8 cellular contexts compared by ENCODE assay signal in genomic region chr20:47392015-47392720, GRCh38. TPM values are rescaled to one million over a fixed set of nuclear protein-coding genes. Genes with fewer than 3 reads are reported as not detected.
DNase-seq lines count a peak whose midpoint lies in the region; ATAC-seq and TF ChIP-seq lines count a peak whose summit lies in the region.

No MANE protein-coding gene starts in this region.

- TSS peak; percentile 81 for BruUV-seq in mammary epithelial cell (replicated peaks; lab: Mats Ljungman, UMichigan)

- H3K4me3 ChIP-seq in mammary epithelial cell (replicated peaks in 1 of 3; ENCODE audit: insufficient read depth in 1 of 3, low read depth in 2 of 3, low read length in 3 of 3): no peak overlapping the region

- H3K79me2 ChIP-seq in mammary epithelial cell (ENCODE audit: insufficient read depth, low read length): no peaks in the 10 kb centered on the region

- no peaks in the 10 kb centered on the region for H3K9me3 ChIP-seq in mammary epithelial cell (replicated peaks; ENCODE audit: insufficient read depth, low read length)

- H3K9ac ChIP-seq in mammary epithelial cell (ENCODE audit: insufficient read depth, low read length): peak overlapping the region; percentile 79

- H3K4me2 ChIP-seq in mammary epithelial cell (ENCODE audit: insufficient read depth, low read depth, low read length): peak overlapping the region; percentile 71

- no peaks in the 10 kb centered on the region for H3K27me3 ChIP-seq in mammary epithelial cell (ENCODE audit: insufficient read depth, low read length)

- in situ Hi-C loops in mammary epithelial cell (cut with MboI; ENCODE audit: low sequenced_read_pairs in 2 of 2): loop anchor here in 1 of 2 donors (5.0 to 25.0 kb wide), 2 partner anchors 60 to 220 kb away; no protein-coding TSS in a partner anchor

- 17% methylated on average over 7 of the region's 7 CpGs for WGBS in mammary epithelial cell (ENCODE audit: low coverage, missing lambda C conversion rate)

- H3K27me3 Mint-ChIP-seq in activated T-cell treated with anti-CD3 and anti-CD28 coated beads, Interleukin-2, amount 50 U/mL, for 24 hours: no peaks in the 10 kb centered on the region

- no peak overlapping the region for H3K4me3 Mint-ChIP-seq in activated T-cell treated with anti-CD3 and anti-CD28 coated beads, Interleukin-2, amount 50 U/mL, for 24 hours

- H3K4me1 Mint-ChIP-seq in activated T-cell treated with anti-CD3 and anti-CD28 coated beads, Interleukin-2, amount 50 U/mL, for 24 hours (ENCODE audit: low read depth): peaks cover 22% of the 10 kb centered on the region

- CTCF ChIA-PET in mammary epithelial cell (lab: Charles Lee; ENCODE audit: low non-redundant PET): interaction anchor here (0.6 to 0.7 kb wide), 2 partner anchors 8 to 196 kb away, joined by 7 to 8 read pairs; no protein-coding TSS in a partner anchor

- peak overlapping the region; percentile 80 for H3K27ac Mint-ChIP-seq in activated T-cell treated with anti-CD3 and anti-CD28 coated beads, Interleukin-2, amount 50 U/mL, for 24 hours

- H3K9me3 Mint-ChIP-seq in activated T-cell treated with anti-CD3 and anti-CD28 coated beads, Interleukin-2, amount 50 U/mL, for 24 hours: peaks cover 10% of the 10 kb centered on the region

- no peaks in the 10 kb centered on the region for H3K36me3 ChIP-seq in mammary epithelial cell (ENCODE audit: insufficient read depth, low read length)

- H3K36me3 Mint-ChIP-seq in activated T-cell treated with anti-CD3 and anti-CD28 coated beads, Interleukin-2, amount 50 U/mL, for 24 hours (ENCODE audit: low read depth): no peaks in the 10 kb centered on the region

- TF ChIP-seq CTCF in mammary epithelial cell (conservative IDR thresholded peaks at IDR 0.05 in 1 of 2, IDR thresholded peaks at IDR 0.05 in 1 of 2; ENCODE audit: extremely low read depth in 1 of 2, insufficient read depth in 1 of 2, low read depth in 1 of 2, low read length in 2 of 2): no peak

- peak overlapping the region; percentile 64 for H2AFZ ChIP-seq in mammary epithelial cell (ENCODE audit: low read depth, low read length)

- dilution Hi-C loops in mammary epithelial cell (cut with HindIII; ENCODE audit: low sequenced_read_pairs): no loop called here

- intact Hi-C loops in mammary epithelial cell (cut with micrococcal nuclease): loop anchor here (1.0 kb wide), 3 partner anchors 61 to 109 kb away; partner anchors contain the start of gene NCOA3

- no peak for DNase-seq in activated T-cell treated with anti-CD3 and anti-CD28 coated beads, Interleukin-2, amount 50 U/mL, for 24 hours
- DNase-seq in activated T-cell treated with anti-CD3 and anti-CD28 coated beads for 4 hours (no peak), NCI-H526 treated with DMSO at 0.1 percent for 48 hours (lab: John Stamatoyannopoulos, UW) (peak; percentile 19), mammary epithelial cell (peak; percentile 97), middle frontal gyrus (ENCODE audit: extremely low spot score, low spot score) (peak; percentile 10), NCI-H1694 (lab: John Stamatoyannopoulos, UW) (no peak)
- no peak for DNase-seq in effector CD4-positive, alpha-beta T cell

- H3K4me1 ChIP-seq in mammary epithelial cell (ENCODE audit: insufficient read depth, low read length): peaks cover 21% of the 10 kb centered on the region

- no peak for ATAC-seq in GM19467 (IDR thresholded peaks at IDR 0.05; ENCODE audit: unreplicated experiment)

- peak overlapping the region; percentile 99 for H3K27ac ChIP-seq in mammary epithelial cell (ENCODE audit: insufficient read depth, low read depth, low read length)

- H4K20me1 ChIP-seq in mammary epithelial cell (ENCODE audit: insufficient read depth, low read length): no peaks in the 10 kb centered on the region

RNA-seq across cellular contexts. Expression of gene ZMYND8, which starts 35.7 kb away (rescaled TPM):
- total RNA-seq in mammary epithelial cell: 10 to 100 TPM; 18.7 to 59.6 TPM
- polyA plus RNA-seq in mammary epithelial cell: 26.0 TPM
- 45.8 TPM for polyA minus RNA-seq in mammary epithelial cell

Comparison
In these comparisons a context has a peak if more than half of its experiments do, and no peak if none do; other contexts are left out.
1. DNase-seq: peak in NCI-H526 treated with DMSO at 0.1 percent for 48 hours (single experiment), mammary epithelial cell (single experiment) and middle frontal gyrus (single experiment); none in activated T-cell treated with anti-CD3 and anti-CD28 coated beads, Interleukin-2, amount 50 U/mL, for 24 hours (single experiment), activated T-cell treated with anti-CD3 and anti-CD28 coated beads for 4 hours (single experiment), effector CD4-positive, alpha-beta T cell (single experiment) and NCI-H1694 (single experiment).